Comparison of ENCODE assay signal across 29 cellular contexts in the genomic region with DNA sequence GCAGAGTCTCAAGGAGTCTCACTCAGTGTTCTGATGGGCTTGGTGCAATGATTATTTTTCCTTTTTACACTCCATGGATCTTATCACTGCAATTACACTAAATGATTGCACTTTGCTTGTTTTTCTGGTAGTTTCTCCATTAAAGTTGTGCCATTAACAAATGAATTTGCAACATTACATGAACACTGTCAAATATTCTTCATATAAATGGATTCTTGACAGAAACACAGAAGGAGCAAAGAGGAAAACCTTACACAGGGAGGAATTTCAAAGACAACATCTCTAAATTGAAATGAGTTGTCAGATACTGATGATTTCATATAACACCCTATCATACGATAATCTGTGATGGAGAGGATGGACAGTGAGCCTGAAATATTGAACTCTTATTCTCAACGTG.
"Had no signal": no experiment of that assay in that cellular context is flagged by ENCODE, and none has a peak within 500 bp of the region (broad histone marks: within the 10 kb centered on the region; RNA-seq: fewer than 3 reads in every experiment).

No MANE protein-coding gene starts in this region.

- H3K4me3 Mint-ChIP-seq: dendritic cell treated with granulocyte-macrophage colony-stimulating factor and Interleukin-4, amounts not matched to agents 40 ng/mL and 50 ng/mL, for 4 days; effector memory CD8-positive, alpha-beta T cell; endodermal cell had no signal

- H3K36me3 ChIP-seq: colonic mucosa, esophagus muscularis mucosa, esophagus squamous epithelium, gastrocnemius medialis, gastroesophageal sphincter, heart left ventricle, heart right ventricle had no signal

- H3K9me3 ChIP-seq: colonic mucosa, esophagus muscularis mucosa, esophagus squamous epithelium, gastrocnemius medialis, gastroesophageal sphincter, heart left ventricle, heart right ventricle had no signal

- H3K9me3 Mint-ChIP-seq: dendritic cell treated with granulocyte-macrophage colony-stimulating factor and Interleukin-4, amounts not matched to agents 40 ng/mL and 50 ng/mL, for 4 days; endodermal cell had no signal

- H3K27ac ChIP-seq: colonic mucosa, coronary artery, dorsolateral prefrontal cortex, epithelial cell of prostate, esophagus muscularis mucosa, esophagus squamous epithelium, foreskin keratinocyte, gastrocnemius medialis, gastroesophageal sphincter, heart left ventricle, heart right ventricle had no signal

- FAIRE-seq: colon, endometrium, endothelial cell of umbilical vein, frontal cortex had no signal

- DNase-seq: colonic mucosa; cortex of kidney; dermis blood vessel endothelial cell; dorsolateral prefrontal cortex; effector CD4-positive, alpha-beta T cell; effector CD8-positive, alpha-beta T cell; effector memory CD4-positive, alpha-beta T cell; effector memory CD8-positive, alpha-beta T cell; endodermal cell; erythroblast; esophagus squamous epithelium; foreskin fibroblast; foreskin keratinocyte; foreskin melanocyte; gastrocnemius medialis; glutamatergic neuron; head of caudate nucleus; heart left ventricle; heart right ventricle had no signal

- H3K4me1 Mint-ChIP-seq: endodermal cell had no signal

- H3K4me1 ChIP-seq: colonic mucosa, esophagus muscularis mucosa, esophagus squamous epithelium, foreskin keratinocyte, gastrocnemius medialis, gastroesophageal sphincter, heart left ventricle, heart right ventricle had no signal

- H3K27me3 ChIP-seq: colonic mucosa, dorsolateral prefrontal cortex, esophagus muscularis mucosa, esophagus squamous epithelium, foreskin keratinocyte, gastrocnemius medialis, gastroesophageal sphincter, heart left ventricle, heart right ventricle had no signal

- H3K27me3 Mint-ChIP-seq: dendritic cell treated with granulocyte-macrophage colony-stimulating factor and Interleukin-4, amounts not matched to agents 40 ng/mL and 50 ng/mL, for 4 days; effector memory CD8-positive, alpha-beta T cell had no signal

- H3K4me3 ChIP-seq: colonic mucosa, coronary artery, dorsolateral prefrontal cortex, esophagus muscularis mucosa, esophagus squamous epithelium, gastrocnemius medialis, gastroesophageal sphincter, heart left ventricle, heart right ventricle had no signal

- H3K27ac Mint-ChIP-seq: dendritic cell treated with granulocyte-macrophage colony-stimulating factor and Interleukin-4, amounts not matched to agents 40 ng/mL and 50 ng/mL, for 4 days; effector memory CD8-positive, alpha-beta T cell; endodermal cell had no signal

- ATAC-seq: effector memory CD8-positive, alpha-beta T cell; esophagus mucosa; foreskin keratinocyte; gastrocnemius medialis; gastroesophageal sphincter; heart left ventricle; heart right ventricle had no signal
